10 cellular contexts compared by ENCODE assay signal in the genomic region with DNA sequence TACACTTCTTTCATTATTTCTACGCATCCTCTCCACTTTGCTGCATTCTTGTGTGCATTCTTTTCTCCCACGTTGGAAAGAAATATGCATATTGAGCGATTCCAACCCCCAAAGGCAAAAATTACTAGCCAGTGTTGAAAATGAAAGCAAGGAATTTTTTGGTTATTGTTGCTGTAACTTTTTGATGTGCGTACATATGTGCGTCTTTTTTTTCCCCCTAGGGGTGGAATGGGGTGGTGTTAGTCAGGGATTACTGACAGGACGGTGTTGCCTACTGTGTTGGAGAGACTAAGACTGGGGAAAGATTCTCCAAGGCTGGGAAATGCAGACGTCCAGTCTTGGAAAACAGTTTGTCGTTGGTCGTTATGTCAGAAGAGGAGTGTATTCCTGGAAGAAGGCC. TPM values are rescaled to one million over a fixed set of nuclear protein-coding genes. Genes with fewer than 3 reads are reported as not detected.
DNase-seq lines count a peak whose midpoint lies in the region; ATAC-seq and TF ChIP-seq lines count a peak whose summit lies in the region.
"Had no signal": no experiment of that assay in that cellular context is flagged by ENCODE, and none has a peak within 500 bp of the region (broad histone marks: within the 10 kb centered on the region; RNA-seq: fewer than 3 reads in every experiment).

No MANE protein-coding gene starts in this region.

- H3K27ac Mint-ChIP-seq in natural killer cell treated with Interleukin-12 subunit alpha and Interleukin-12 subunit beta and Interleukin-15 and Interleukin-18, amount 100 ng/mL, for 72 hours: no peak overlapping the region
- no peak overlapping the region for H3K27ac Mint-ChIP-seq in natural killer cell
- H3K27ac Mint-ChIP-seq: activated T-helper 17 cell treated with anti-CD3 and anti-CD28 coated beads, Interleukin-2, amount 50 U/mL, for 72 hours had no signal

- H2AK5ac ChIP-seq in mesenchymal stem cell (ENCODE audit: low read length, severe bottlenecking): no peak overlapping the region

- no peaks in the 10 kb centered on the region for H3K36me3 Mint-ChIP-seq in natural killer cell treated with Interleukin-12 subunit alpha and Interleukin-12 subunit beta and Interleukin-15 and Interleukin-18, amount 100 ng/mL, for 72 hours
- no peaks in the 10 kb centered on the region for H3K36me3 Mint-ChIP-seq in natural killer cell
- H3K36me3 Mint-ChIP-seq: CD4-positive, CD25-positive, alpha-beta regulatory T cell had no signal

- peaks cover 9 to 12% of the 10 kb centered on the region in 2 donors for H3K4me1 Mint-ChIP-seq in natural killer cell treated with Interleukin-12 subunit alpha and Interleukin-12 subunit beta and Interleukin-15 and Interleukin-18, amount 100 ng/mL, for 72 hours (ENCODE audit: low read depth in 2 of 2)
- peaks cover 0 to 5% of the 10 kb centered on the region in 2 donors for H3K4me1 Mint-ChIP-seq in natural killer cell

- TF ChIP-seq CTCF in natural killer cell (IDR thresholded peaks at IDR 0.05) (no peak), coronary artery (IDR thresholded peaks at IDR 0.05) (no peak), vagina (IDR thresholded peaks at IDR 0.05) (peak in 1 of 3 experiments; percentile 26)

- H3K9me3 ChIP-seq in mesenchymal stem cell (ENCODE audit: control insufficient read depth, low read length) (no peaks in the 10 kb centered on the region), vagina (no peaks in the 10 kb centered on the region)

- no peak overlapping the region for H2BK120ac ChIP-seq in mesenchymal stem cell (ENCODE audit: low read depth, low read length)

- no peak for DNase-seq in natural killer cell treated with Interleukin-12 subunit alpha and Interleukin-12 subunit beta and Interleukin-15 and Interleukin-18, amount 100 ng/mL, for 72 hours (ENCODE audit: low spot score)
- DNase-seq in natural killer cell (no peak), coronary artery (ENCODE audit: low spot score) (no peak), mesenchymal stem cell (no peak), vagina (ENCODE audit: extremely low spot score in 2 of 2) (no peak), HUDEP-2 (lab: John Stamatoyannopoulos, UW; ENCODE audit: unreplicated experiment in 76 of 76) (no peak), caudate nucleus (lab: John Stamatoyannopoulos, UW) (no peak)
- DNase-seq: CD4-positive, CD25-positive, alpha-beta regulatory T cell had no signal

- no peaks in the 10 kb centered on the region for H3K36me3 ChIP-seq in mesenchymal stem cell (ENCODE audit: control insufficient read depth in 1 of 2, insufficient read depth in 2 of 2, low read depth in 1 of 2, low read length in 2 of 2)
- H3K36me3 ChIP-seq in vagina: no peaks in the 10 kb centered on the region

- ATAC-seq in natural killer cell treated with Interleukin-12 subunit alpha and Interleukin-12 subunit beta and Interleukin-15 and Interleukin-18, amount 100 ng/mL, for 72 hours: no peak
- ATAC-seq in natural killer cell (no peak), HG02763 (IDR thresholded peaks at IDR 0.05; ENCODE audit: unreplicated experiment) (no peak)

- H3K4me3 ChIP-seq in coronary artery (peak overlapping the region; percentile 60), mesenchymal stem cell (ENCODE audit: insufficient read depth in 1 of 2, low read depth in 1 of 2, low read length in 2 of 2) (peak overlapping the region in 1 of 2 experiments; percentile 72), vagina (peak overlapping the region; percentile 11 to 33)

- H3K4me3 Mint-ChIP-seq in natural killer cell treated with Interleukin-12 subunit alpha and Interleukin-12 subunit beta and Interleukin-15 and Interleukin-18, amount 100 ng/mL, for 72 hours: peak overlapping the region; percentile 1
- no peak overlapping the region for H3K4me3 Mint-ChIP-seq in natural killer cell
- H3K4me3 Mint-ChIP-seq: CD4-positive, CD25-positive, alpha-beta regulatory T cell had no signal

- intact Hi-C loops in natural killer cell (cut with micrococcal nuclease) (loop anchor here (10.0 kb wide), 1 partner anchor 571 kb away; no protein-coding TSS in a partner anchor), vagina (cut with DNase I) (loop anchor here (5.0 to 10.0 kb wide), 2 partner anchors 71 to 361 kb away; no protein-coding TSS in a partner anchor)

- H3K79me1 ChIP-seq in mesenchymal stem cell (replicated peaks; ENCODE audit: low read length, poor library complexity, severe bottlenecking): no peaks in the 10 kb centered on the region

- peak overlapping the region; percentile 72 for H3K9ac ChIP-seq in mesenchymal stem cell (ENCODE audit: low read length)

- no peak for TF ChIP-seq POLR2A in vagina (IDR thresholded peaks at IDR 0.05)

- H3K18ac ChIP-seq in mesenchymal stem cell (ENCODE audit: low read depth in 1 of 2, low read length in 2 of 2): no peak overlapping the region

- no peak overlapping the region for H3K23ac ChIP-seq in mesenchymal stem cell (ENCODE audit: low read length in 2 of 2)

- H3K4me1 ChIP-seq in mesenchymal stem cell (ENCODE audit: control insufficient read depth, insufficient read depth, low read depth, low read length) (peaks cover 4% of the 10 kb centered on the region), vagina (peaks cover 5% of the 10 kb centered on the region)

- peaks cover 19 to 32% of the 10 kb centered on the region in 2 donors for H3K27me3 Mint-ChIP-seq in natural killer cell treated with Interleukin-12 subunit alpha and Interleukin-12 subunit beta and Interleukin-15 and Interleukin-18, amount 100 ng/mL, for 72 hours
- peaks cover 12 to 16% of the 10 kb centered on the region in 2 donors for H3K27me3 Mint-ChIP-seq in natural killer cell (ENCODE audit: low read depth in 2 of 2)

- H2BK15ac ChIP-seq in mesenchymal stem cell (ENCODE audit: low read depth, poor library complexity, severe bottlenecking): no peak overlapping the region

- H3K27ac ChIP-seq in coronary artery: peak overlapping the region; percentile 35 to 76
- no peak overlapping the region for H3K27ac ChIP-seq in mesenchymal stem cell (ENCODE audit: low read length, poor library complexity, severe bottlenecking)
- peak overlapping the region; percentile 55 for H3K27ac ChIP-seq in vagina
- no peak overlapping the region for H3K27ac ChIP-seq in caudate nucleus (ENCODE audit: low read depth, low read length)

- H4K91ac ChIP-seq in mesenchymal stem cell (ENCODE audit: low read length): no peak overlapping the region

- WGBS in mesenchymal stem cell: 86% methylated on average over 6 of the region's 9 CpGs

- H2BK5ac ChIP-seq in mesenchymal stem cell (ENCODE audit: low read depth, low read length, poor library complexity, severe bottlenecking): no peak overlapping the region

- H3K4me2 ChIP-seq in mesenchymal stem cell (ENCODE audit: low read length, poor library complexity, severe bottlenecking): no peak overlapping the region

- no peak overlapping the region for H4K8ac ChIP-seq in mesenchymal stem cell (ENCODE audit: low read length)

- peaks cover 0 to 7% of the 10 kb centered on the region in 2 experiments for H3K27me3 ChIP-seq in mesenchymal stem cell (ENCODE audit: control insufficient read depth in 1 of 2, insufficient read depth in 1 of 2, low read length in 2 of 2)
- H3K27me3 ChIP-seq in vagina: no peaks in the 10 kb centered on the region

- no peak overlapping the region for H3K4ac ChIP-seq in mesenchymal stem cell (ENCODE audit: low read depth in 1 of 2, low read length in 2 of 2)

- H2AFZ ChIP-seq in mesenchymal stem cell (ENCODE audit: low read depth, low read length): no peak overlapping the region

- no peak overlapping the region for H2BK12ac ChIP-seq in mesenchymal stem cell (ENCODE audit: low read length in 2 of 2)

- H3K14ac ChIP-seq in mesenchymal stem cell (ENCODE audit: low read length in 2 of 2): no peak overlapping the region

- no peaks in the 10 kb centered on the region for H3K9me3 Mint-ChIP-seq in natural killer cell treated with Interleukin-12 subunit alpha and Interleukin-12 subunit beta and Interleukin-15 and Interleukin-18, amount 100 ng/mL, for 72 hours
- H3K9me3 Mint-ChIP-seq in natural killer cell: no peaks in the 10 kb centered on the region
- H3K9me3 Mint-ChIP-seq: activated T-helper 17 cell treated with anti-CD3 and anti-CD28 coated beads, Interleukin-2, amount 50 U/mL, for 72 hours; CD4-positive, CD25-positive, alpha-beta regulatory T cell had no signal

RNA-seq across cellular contexts. Expression of a gene that starts 44.2 kb away (rescaled TPM):
- total RNA-seq in natural killer cell treated with Interleukin-12 subunit alpha and Interleukin-12 subunit beta and Interleukin-15 and Interleukin-18, amount 100 ng/mL, for 72 hours: 1 to 10 TPM; 2.3 to 4.9 TPM
- total RNA-seq in natural killer cell (under 1 TPM; 0.11 to 0.64 (median 0.60) TPM), vagina (50.3 TPM)
- polyA plus RNA-seq in mesenchymal stem cell (2013, experiment 1 of 2): not detected
- not detected for polyA plus RNA-seq in mesenchymal stem cell (2013, experiment 2 of 2)

Comparison
In these comparisons a context has a peak if more than half of its experiments do, and no peak if none do; other contexts are left out.
1. H3K27ac ChIP-seq: peak in coronary artery (2 of 2) and vagina (single experiment); none in mesenchymal stem cell (single experiment) and caudate nucleus (single experiment).